10 cellular contexts compared by ENCODE assay signal in the genomic region with DNA sequence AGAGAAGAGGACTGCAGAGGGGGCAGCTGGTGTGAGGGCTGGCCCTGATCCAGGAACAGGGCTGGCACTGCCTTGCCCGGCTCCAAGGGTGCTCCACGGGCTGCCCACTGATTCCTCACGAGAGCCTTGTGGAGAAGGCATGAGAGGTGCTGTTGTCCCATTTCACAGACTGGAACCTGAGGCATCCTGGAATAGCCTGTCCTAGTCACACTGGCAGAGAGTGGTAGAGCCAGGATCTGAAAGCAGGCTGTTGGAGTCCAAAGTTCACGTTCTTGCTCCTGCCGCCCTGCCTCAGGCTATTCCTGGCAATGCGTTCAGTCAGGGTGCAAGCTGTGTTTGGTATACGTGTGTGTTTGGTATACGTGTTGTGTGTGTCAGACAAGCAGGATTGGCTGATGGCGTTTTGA. TPM values are rescaled to one million over a fixed set of nuclear protein-coding genes. Genes with fewer than 3 reads are reported as not detected.
DNase-seq lines count a peak whose midpoint lies in the region; ATAC-seq and TF ChIP-seq lines count a peak whose summit lies in the region.
"Had no signal": no experiment of that assay in that cellular context is flagged by ENCODE, and none has a peak within 500 bp of the region (broad histone marks: within the 10 kb centered on the region; RNA-seq: fewer than 3 reads in every experiment).

No MANE protein-coding gene starts in this region.

- 36 to 67% (median 43%) methylated on average over 9 of the region's 9 CpGs for WGBS in stomach, 5 donors

- no peaks in the 10 kb centered on the region for H3K36me3 ChIP-seq in breast epithelium
- peaks cover 24 to 54% (median 48%) of the 10 kb centered on the region in 4 donors for H3K36me3 ChIP-seq in stomach

- CTCF ChIA-PET in MCF 10A (lab: Yijun Ruan, JAX): interaction anchor here (1.6 kb wide), 1 partner anchor 198 kb away, joined by 7 read pairs; no protein-coding TSS in a partner anchor
- CTCF ChIA-PET in activated CD4-positive, alpha-beta memory T cell treated with anti-CD3 and anti-CD28 coated beads for 36 hours (lab: Charles Lee): interaction anchor here (1.9 to 17.5 kb wide), 2 partner anchors 12 to 197 kb away, joined by 6 to 409 read pairs; a partner anchor contains a TSS

- DNase-seq in MCF 10A (ENCODE audit: unreplicated experiment): no peak
- no peak for DNase-seq in breast epithelium (ENCODE audit: low spot score in 2 of 2)
- DNase-seq in activated CD4-positive, alpha-beta memory T cell treated with anti-CD3 and anti-CD28 coated beads for 36 hours: no peak
- DNase-seq in immature natural killer cell: no peak
- no peak for DNase-seq in stomach
- DNase-seq in GM19240 (ENCODE audit: insufficient read length, low spot score): no peak
- no peak for DNase-seq in SHP77 treated with DMSO at 0.1 percent for 48 hours (lab: John Stamatoyannopoulos, UW)
- DNase-seq: activated effector memory CD4-positive, alpha-beta T cell treated with Interleukin-2 at 50 U/mL for 16 hours had no signal

- no TSS peak for BruUV-seq in MCF 10A (replicated peaks; lab: Mats Ljungman, UMichigan)

- H3K27me3 Mint-ChIP-seq in MCF 10A (ENCODE audit: insufficient read depth, unreplicated experiment): no peaks in the 10 kb centered on the region
- H3K27me3 Mint-ChIP-seq in activated CD4-positive, alpha-beta memory T cell treated with anti-CD3 and anti-CD28 coated beads for 36 hours: no peaks in the 10 kb centered on the region
- H3K27me3 Mint-ChIP-seq in immature natural killer cell (ENCODE audit: low read depth in 3 of 3): peaks cover 0 to 3% (median 0%) of the 10 kb centered on the region in 3 donors

- H3K36me3 Mint-ChIP-seq in MCF 10A (ENCODE audit: insufficient read depth, unreplicated experiment) (peaks cover 62% of the 10 kb centered on the region), immature natural killer cell (peaks cover 0 to 11% (median 0%) of the 10 kb centered on the region in 3 donors)
- peaks cover 31% of the 10 kb centered on the region for H3K36me3 Mint-ChIP-seq in activated CD4-positive, alpha-beta memory T cell treated with anti-CD3 and anti-CD28 coated beads for 36 hours

- H3K4me3 Mint-ChIP-seq in MCF 10A (ENCODE audit: unreplicated experiment) (peak overlapping the region; percentile 66), immature natural killer cell (peak overlapping the region in 4 of 5 donors; percentile 0 to 92 (median 90))
- peak overlapping the region; percentile 93 for H3K4me3 Mint-ChIP-seq in activated CD4-positive, alpha-beta memory T cell treated with anti-CD3 and anti-CD28 coated beads for 36 hours

- peaks cover 4 to 16% of the 10 kb centered on the region in 2 donors for H3K4me1 ChIP-seq in breast epithelium
- H3K4me1 ChIP-seq in stomach: peaks cover 38 to 56% (median 49%) of the 10 kb centered on the region in 4 donors

- ATAC-seq in GM21360 (IDR thresholded peaks at IDR 0.05; ENCODE audit: unreplicated experiment): no peak

- H3K9me3 Mint-ChIP-seq in MCF 10A (ENCODE audit: unreplicated experiment) (no peaks in the 10 kb centered on the region), immature natural killer cell (no peaks in the 10 kb centered on the region)
- H3K9me3 Mint-ChIP-seq in activated CD4-positive, alpha-beta memory T cell treated with anti-CD3 and anti-CD28 coated beads for 36 hours: no peaks in the 10 kb centered on the region

- H3K4me3 ChIP-seq in breast epithelium (no peak overlapping the region), stomach (peak overlapping the region in 3 of 4 donors; percentile 82 to 100 (median 94))

- H3K9me3 ChIP-seq in breast epithelium: no peaks in the 10 kb centered on the region
- H3K9me3 ChIP-seq in stomach: no peaks in the 10 kb centered on the region
- H3K9me3 ChIP-seq: esophagus muscularis mucosa had no signal

- POLR2A ChIA-PET in MCF 10A (lab: Yijun Ruan, JAX): interaction anchor here (1.3 to 1.4 kb wide), 2 partner anchors 15 to 203 kb away, joined by 3 to 4 read pairs; no protein-coding TSS in a partner anchor
- POLR2A ChIA-PET in activated CD4-positive, alpha-beta memory T cell treated with anti-CD3 and anti-CD28 coated beads for 36 hours (lab: Charles Lee): interaction anchor here (1.3 kb wide), 1 partner anchor 16 kb away, joined by 3 read pairs; no protein-coding TSS in a partner anchor

- no peak for TF ChIP-seq POLR2A in breast epithelium (IDR thresholded peaks at IDR 0.05)
- TF ChIP-seq POLR2A in stomach (IDR thresholded peaks at IDR 0.05): no peak

- TF ChIP-seq CTCF in MCF 10A (IDR thresholded peaks at IDR 0.05; ENCODE audit: unreplicated experiment) (no peak), breast epithelium (IDR thresholded peaks at IDR 0.05) (no peak), stomach (IDR thresholded peaks at IDR 0.05) (no peak)

- H3K27ac Mint-ChIP-seq in MCF 10A (ENCODE audit: low read depth, unreplicated experiment): no peak overlapping the region
- H3K27ac Mint-ChIP-seq in activated CD4-positive, alpha-beta memory T cell treated with anti-CD3 and anti-CD28 coated beads for 36 hours: peak overlapping the region; percentile 84
- peak overlapping the region; percentile 14 to 96 (median 92) for H3K27ac Mint-ChIP-seq in immature natural killer cell

- intact Hi-C loops in MCF 10A (cut with micrococcal nuclease) (no loop called here), breast epithelium (cut with DNase I; ENCODE audit: low total_unique reads) (loop anchor here (5.0 kb wide), 2 partner anchors 186 to 201 kb away; a partner anchor contains a TSS), stomach (cut with DNase I; ENCODE audit: low total_unique reads) (no loop called here)
- intact Hi-C loops in activated CD4-positive, alpha-beta memory T cell treated with anti-CD3 and anti-CD28 coated beads for 36 hours (cut with micrococcal nuclease): loop anchor here (5.0 kb wide), 3 partner anchors 76 to 154 kb away; no protein-coding TSS in a partner anchor

- no peak for TF ChIP-seq EP300 in stomach (IDR thresholded peaks at IDR 0.05)

- H3K27me3 ChIP-seq in breast epithelium (no peaks in the 10 kb centered on the region), stomach (no peaks in the 10 kb centered on the region)

- H3K4me1 Mint-ChIP-seq in MCF 10A (ENCODE audit: insufficient read depth, unreplicated experiment) (peaks cover 18% of the 10 kb centered on the region), immature natural killer cell (peaks cover 38 to 51% of the 10 kb centered on the region in 2 donors)
- H3K4me1 Mint-ChIP-seq in activated CD4-positive, alpha-beta memory T cell treated with anti-CD3 and anti-CD28 coated beads for 36 hours (ENCODE audit: low read depth): peaks cover 39% of the 10 kb centered on the region

- H3K27ac ChIP-seq in breast epithelium: no peak overlapping the region
- H3K27ac ChIP-seq in stomach: peak overlapping the region in 4 of 5 donors; percentile 29 to 88 (median 42)

RNA-seq across cellular contexts. Expression of a gene that starts 1.8 kb away (rescaled TPM):
- total RNA-seq in MCF 10A (2022): 172 and 224 TPM in 2 replicates
- total RNA-seq in breast epithelium: 10 to 100 TPM; 58.3 to 75.1 (median 70.4) TPM
- total RNA-seq in activated CD4-positive, alpha-beta memory T cell treated with anti-CD3 and anti-CD28 coated beads for 36 hours: 100 to 1,000 TPM; 148 to 154 TPM
- 100 to 1,000 TPM; 185 to 216 (median 210) TPM for polyA plus RNA-seq in immature natural killer cell
- 10 to 100 TPM; 58.2 to 73.6 (median 69.6) TPM for total RNA-seq in stomach
- 10 to 100 TPM; 38.2 to 63.8 (median 53.3) TPM for polyA plus RNA-seq in stomach

RNA-seq across cellular contexts. Expression of a gene that starts 2.1 kb away (rescaled TPM):
- total RNA-seq in MCF 10A (2022) (19.4 and 28.0 TPM in 2 replicates), breast epithelium (10 to 100 TPM in 2 of 3 donors, 1 to 10 TPM in 1; 4.0 to 18.1 (median 17.7) TPM), stomach (10 to 100 TPM in 3 of 5 donors, 1 to 10 TPM in 2; 3.1 to 18.1 (median 15.8) TPM)
- total RNA-seq in activated CD4-positive, alpha-beta memory T cell treated with anti-CD3 and anti-CD28 coated beads for 36 hours: 1 to 10 TPM; 5.4 to 6.3 TPM
- polyA plus RNA-seq in immature natural killer cell (1 to 10 TPM in 2 of 3 donors, under 1 TPM in 1; 0.89 to 4.0 (median 3.9) TPM), stomach (1 to 10 TPM; 2.6 to 5.7 (median 3.7) TPM)

RNA-seq across cellular contexts. Expression of a gene that starts 18.9 kb away (rescaled TPM):
- 31.3 and 36.1 TPM in 2 replicates for total RNA-seq in MCF 10A (2022)
- total RNA-seq in breast epithelium: 10 to 100 TPM; 23.3 to 37.4 (median 24.1) TPM
- total RNA-seq in activated CD4-positive, alpha-beta memory T cell treated with anti-CD3 and anti-CD28 coated beads for 36 hours: 10 to 100 TPM; 14.8 to 15.4 TPM
- 10 to 100 TPM in 1 of 3 donors, 1 to 10 TPM in 2; 9.1 to 18.2 (median 9.3) TPM for polyA plus RNA-seq in immature natural killer cell
- total RNA-seq in stomach: 10 to 100 TPM in 3 of 5 donors, 1 to 10 TPM in 1, under 1 TPM in 1; 0.87 to 27.2 (median 17.6) TPM
- polyA plus RNA-seq in stomach: 10 to 100 TPM; 14.8 to 16.5 (median 15.0) TPM

Comparison
In these comparisons a context has a peak if more than half of its experiments do, and no peak if none do; other contexts are left out.
1. intact Hi-C loops: an anchor here in breast epithelium (5.0 kb wide) and activated CD4-positive, alpha-beta memory T cell treated with anti-CD3 and anti-CD28 coated beads for 36 hours (5.0 kb wide); none called in MCF 10A and stomach.
2. H3K27ac ChIP-seq: peak in stomach (4 of 5); none in breast epithelium (0 of 2).
3. H3K4me3 ChIP-seq: peak in stomach (3 of 4); none in breast epithelium (0 of 3).
4. Peak in every context shown above with its lines, with median percentiles within 50 percentile points of each other: H3K4me3 Mint-ChIP-seq.